1 cellular context compared by ENCODE assay signal in the genomic region with DNA sequence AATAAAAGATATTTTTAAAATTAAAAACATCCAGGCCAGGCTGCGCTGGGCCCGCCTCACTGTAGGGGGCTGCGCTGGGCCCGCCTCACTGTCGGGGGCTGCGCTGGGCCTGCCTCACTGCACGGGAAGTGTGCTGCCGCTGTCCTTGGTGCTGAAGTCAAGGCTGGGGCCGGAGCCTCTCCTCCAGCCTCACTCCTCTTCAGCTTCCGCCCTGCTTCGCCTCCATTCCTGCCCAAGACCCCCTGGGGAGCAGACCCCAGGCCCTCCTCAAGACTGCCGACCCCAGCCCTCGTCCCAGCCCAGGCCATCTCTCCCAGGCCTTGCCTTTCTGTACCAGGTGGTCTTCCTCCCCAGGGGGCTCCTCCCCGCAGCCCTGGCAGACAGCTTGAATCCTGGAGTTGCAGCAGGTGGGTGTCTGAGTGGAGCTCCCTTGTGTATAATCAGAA.
TF ChIP-seq lines count a peak whose summit lies in the region.

No MANE protein-coding gene starts in this region.

TF ChIP-seq in HepG2, 621 proteins besides CTCF, POLR2A, EP300 and RAD21 (continued from another document and continues in another):
- TF ChIP-seq, protein P1, sequence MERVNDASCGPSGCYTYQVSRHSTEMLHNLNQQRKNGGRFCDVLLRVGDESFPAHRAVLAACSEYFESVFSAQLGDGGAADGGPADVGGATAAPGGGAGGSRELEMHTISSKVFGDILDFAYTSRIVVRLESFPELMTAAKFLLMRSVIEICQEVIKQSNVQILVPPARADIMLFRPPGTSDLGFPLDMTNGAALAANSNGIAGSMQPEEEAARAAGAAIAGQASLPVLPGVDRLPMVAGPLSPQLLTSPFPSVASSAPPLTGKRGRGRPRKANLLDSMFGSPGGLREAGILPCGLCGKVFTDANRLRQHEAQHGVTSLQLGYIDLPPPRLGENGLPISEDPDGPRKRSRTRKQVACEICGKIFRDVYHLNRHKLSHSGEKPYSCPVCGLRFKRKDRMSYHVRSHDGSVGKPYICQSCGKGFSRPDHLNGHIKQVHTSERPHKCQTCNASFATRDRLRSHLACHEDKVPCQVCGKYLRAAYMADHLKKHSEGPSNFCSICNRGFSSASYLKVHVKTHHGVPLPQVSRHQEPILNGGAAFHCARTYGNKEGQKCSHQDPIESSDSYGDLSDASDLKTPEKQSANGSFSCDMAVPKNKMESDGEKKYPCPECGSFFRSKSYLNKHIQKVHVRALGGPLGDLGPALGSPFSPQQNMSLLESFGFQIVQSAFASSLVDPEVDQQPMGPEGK (CRISPR knock-in tag; IDR thresholded peaks at IDR 0.05) = peak; percentile 72
- 0 out of 2 replicates have a peak, but pooled peaks have one; percentile 71 for TF ChIP-seq FLYWCH1 (CRISPR knock-in tag; IDR thresholded peaks at IDR 0.05)
- TF ChIP-seq ZFP41 (CRISPR knock-in tag; IDR thresholded peaks at IDR 0.05; ENCODE audit: borderline replicate concordance) = peak; percentile 84; the same call in 1 of the 2 replicates
- TF ChIP-seq MYC (CRISPR knock-in tag; IDR thresholded peaks at IDR 0.05; ENCODE audit: borderline replicate concordance) = peak; percentile 67
- peak; percentile 96 for TF ChIP-seq ZNF138 (CRISPR knock-in tag; IDR thresholded peaks at IDR 0.05; ENCODE audit: low read depth)
- TF ChIP-seq, protein P2, sequence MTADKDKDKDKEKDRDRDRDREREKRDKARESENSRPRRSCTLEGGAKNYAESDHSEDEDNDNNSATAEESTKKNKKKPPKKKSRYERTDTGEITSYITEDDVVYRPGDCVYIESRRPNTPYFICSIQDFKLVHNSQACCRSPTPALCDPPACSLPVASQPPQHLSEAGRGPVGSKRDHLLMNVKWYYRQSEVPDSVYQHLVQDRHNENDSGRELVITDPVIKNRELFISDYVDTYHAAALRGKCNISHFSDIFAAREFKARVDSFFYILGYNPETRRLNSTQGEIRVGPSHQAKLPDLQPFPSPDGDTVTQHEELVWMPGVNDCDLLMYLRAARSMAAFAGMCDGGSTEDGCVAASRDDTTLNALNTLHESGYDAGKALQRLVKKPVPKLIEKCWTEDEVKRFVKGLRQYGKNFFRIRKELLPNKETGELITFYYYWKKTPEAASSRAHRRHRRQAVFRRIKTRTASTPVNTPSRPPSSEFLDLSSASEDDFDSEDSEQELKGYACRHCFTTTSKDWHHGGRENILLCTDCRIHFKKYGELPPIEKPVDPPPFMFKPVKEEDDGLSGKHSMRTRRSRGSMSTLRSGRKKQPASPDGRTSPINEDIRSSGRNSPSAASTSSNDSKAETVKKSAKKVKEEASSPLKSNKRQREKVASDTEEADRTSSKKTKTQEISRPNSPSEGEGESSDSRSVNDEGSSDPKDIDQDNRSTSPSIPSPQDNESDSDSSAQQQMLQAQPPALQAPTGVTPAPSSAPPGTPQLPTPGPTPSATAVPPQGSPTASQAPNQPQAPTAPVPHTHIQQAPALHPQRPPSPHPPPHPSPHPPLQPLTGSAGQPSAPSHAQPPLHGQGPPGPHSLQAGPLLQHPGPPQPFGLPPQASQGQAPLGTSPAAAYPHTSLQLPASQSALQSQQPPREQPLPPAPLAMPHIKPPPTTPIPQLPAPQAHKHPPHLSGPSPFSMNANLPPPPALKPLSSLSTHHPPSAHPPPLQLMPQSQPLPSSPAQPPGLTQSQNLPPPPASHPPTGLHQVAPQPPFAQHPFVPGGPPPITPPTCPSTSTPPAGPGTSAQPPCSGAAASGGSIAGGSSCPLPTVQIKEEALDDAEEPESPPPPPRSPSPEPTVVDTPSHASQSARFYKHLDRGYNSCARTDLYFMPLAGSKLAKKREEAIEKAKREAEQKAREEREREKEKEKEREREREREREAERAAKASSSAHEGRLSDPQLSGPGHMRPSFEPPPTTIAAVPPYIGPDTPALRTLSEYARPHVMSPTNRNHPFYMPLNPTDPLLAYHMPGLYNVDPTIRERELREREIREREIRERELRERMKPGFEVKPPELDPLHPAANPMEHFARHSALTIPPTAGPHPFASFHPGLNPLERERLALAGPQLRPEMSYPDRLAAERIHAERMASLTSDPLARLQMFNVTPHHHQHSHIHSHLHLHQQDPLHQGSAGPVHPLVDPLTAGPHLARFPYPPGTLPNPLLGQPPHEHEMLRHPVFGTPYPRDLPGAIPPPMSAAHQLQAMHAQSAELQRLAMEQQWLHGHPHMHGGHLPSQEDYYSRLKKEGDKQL (CRISPR knock-in tag; IDR thresholded peaks at IDR 0.05; ENCODE audit: low read depth) = peak; percentile 31; the same call in 1 of the 2 replicates
- peak; percentile 84; the same call in 1 of the 2 replicates for TF ChIP-seq ARHGAP35 (CRISPR knock-in tag; IDR thresholded peaks at IDR 0.05; ENCODE audit: borderline replicate concordance)
- no peak for TF ChIP-seq SETDB1 (CRISPR knock-in tag; IDR thresholded peaks at IDR 0.05; ENCODE audit: borderline replicate concordance)
- TF ChIP-seq, protein P3, sequence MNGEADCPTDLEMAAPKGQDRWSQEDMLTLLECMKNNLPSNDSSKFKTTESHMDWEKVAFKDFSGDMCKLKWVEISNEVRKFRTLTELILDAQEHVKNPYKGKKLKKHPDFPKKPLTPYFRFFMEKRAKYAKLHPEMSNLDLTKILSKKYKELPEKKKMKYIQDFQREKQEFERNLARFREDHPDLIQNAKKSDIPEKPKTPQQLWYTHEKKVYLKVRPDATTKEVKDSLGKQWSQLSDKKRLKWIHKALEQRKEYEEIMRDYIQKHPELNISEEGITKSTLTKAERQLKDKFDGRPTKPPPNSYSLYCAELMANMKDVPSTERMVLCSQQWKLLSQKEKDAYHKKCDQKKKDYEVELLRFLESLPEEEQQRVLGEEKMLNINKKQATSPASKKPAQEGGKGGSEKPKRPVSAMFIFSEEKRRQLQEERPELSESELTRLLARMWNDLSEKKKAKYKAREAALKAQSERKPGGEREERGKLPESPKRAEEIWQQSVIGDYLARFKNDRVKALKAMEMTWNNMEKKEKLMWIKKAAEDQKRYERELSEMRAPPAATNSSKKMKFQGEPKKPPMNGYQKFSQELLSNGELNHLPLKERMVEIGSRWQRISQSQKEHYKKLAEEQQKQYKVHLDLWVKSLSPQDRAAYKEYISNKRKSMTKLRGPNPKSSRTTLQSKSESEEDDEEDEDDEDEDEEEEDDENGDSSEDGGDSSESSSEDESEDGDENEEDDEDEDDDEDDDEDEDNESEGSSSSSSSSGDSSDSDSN (CRISPR knock-in tag; IDR thresholded peaks at IDR 0.05) = 0 out of 2 replicates have a peak, but pooled peaks have one; percentile 43
- no peak for TF ChIP-seq HHEX (CRISPR knock-in tag; IDR thresholded peaks at IDR 0.05)
- peak; percentile 69 for TF ChIP-seq SAP130 (CRISPR knock-in tag; IDR thresholded peaks at IDR 0.05; ENCODE audit: low read depth)
- TF ChIP-seq NFKB2 (CRISPR knock-in tag; IDR thresholded peaks at IDR 0.05; ENCODE audit: borderline replicate concordance) = peak; percentile 94
- TF ChIP-seq ZNF260 (CRISPR knock-in tag; IDR thresholded peaks at IDR 0.05; ENCODE audit: borderline replicate concordance, low read depth) = no peak
- TF ChIP-seq NR2F1 (CRISPR knock-in tag; IDR thresholded peaks at IDR 0.05) = peak in 1 of 2 experiments; percentile 22; a peak in 1 of 4 replicates
- TF ChIP-seq NFE2L2 (IDR thresholded peaks at IDR 0.05; ENCODE audit: low read length) = no peak
- TF ChIP-seq TCF12 (IDR thresholded peaks at IDR 0.05) = no peak
- peak; percentile 40; the same call in 1 of the 2 replicates for TF ChIP-seq TCF12 (CRISPR knock-in tag; IDR thresholded peaks at IDR 0.05)
- TF ChIP-seq ATF7-NPFF (CRISPR knock-in tag; IDR thresholded peaks at IDR 0.05; ENCODE audit: low read depth) = peak; percentile 84; the same call in 1 of the 2 replicates
- TF ChIP-seq, protein P4, sequence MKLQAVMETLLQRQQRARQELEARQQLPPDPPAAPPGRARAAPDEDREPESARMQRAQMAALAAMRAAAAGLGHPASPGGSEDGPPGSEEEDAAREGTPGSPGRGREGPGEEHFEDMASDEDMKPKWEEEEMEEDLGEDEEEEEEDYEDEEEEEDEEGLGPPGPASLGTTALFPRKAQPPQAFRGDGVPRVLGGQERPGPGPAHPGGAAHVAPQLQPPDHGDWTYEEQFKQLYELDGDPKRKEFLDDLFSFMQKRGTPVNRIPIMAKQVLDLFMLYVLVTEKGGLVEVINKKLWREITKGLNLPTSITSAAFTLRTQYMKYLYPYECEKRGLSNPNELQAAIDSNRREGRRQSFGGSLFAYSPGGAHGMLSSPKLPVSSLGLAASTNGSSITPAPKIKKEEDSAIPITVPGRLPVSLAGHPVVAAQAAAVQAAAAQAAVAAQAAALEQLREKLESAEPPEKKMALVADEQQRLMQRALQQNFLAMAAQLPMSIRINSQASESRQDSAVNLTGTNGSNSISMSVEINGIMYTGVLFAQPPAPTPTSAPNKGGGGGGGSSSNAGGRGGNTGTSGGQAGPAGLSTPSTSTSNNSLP (IDR thresholded peaks at IDR 0.05; ENCODE audit: low read depth, low read length) = no peak
- TF ChIP-seq FOXJ3 (CRISPR knock-in tag; IDR thresholded peaks at IDR 0.05; ENCODE audit: borderline replicate concordance) = no peak
- 0 out of 2 replicates have a peak, but pooled peaks have one; percentile 39 for TF ChIP-seq ZBTB7A (CRISPR knock-in tag; IDR thresholded peaks at IDR 0.05)
- peak; percentile 73; the same call in 1 of the 2 replicates for TF ChIP-seq YEATS2 (CRISPR knock-in tag; IDR thresholded peaks at IDR 0.05; ENCODE audit: borderline replicate concordance)
- TF ChIP-seq SP4 (CRISPR knock-in tag; IDR thresholded peaks at IDR 0.05) = peak; percentile 50; the same call in 1 of the 2 replicates
- TF ChIP-seq, protein P5, sequence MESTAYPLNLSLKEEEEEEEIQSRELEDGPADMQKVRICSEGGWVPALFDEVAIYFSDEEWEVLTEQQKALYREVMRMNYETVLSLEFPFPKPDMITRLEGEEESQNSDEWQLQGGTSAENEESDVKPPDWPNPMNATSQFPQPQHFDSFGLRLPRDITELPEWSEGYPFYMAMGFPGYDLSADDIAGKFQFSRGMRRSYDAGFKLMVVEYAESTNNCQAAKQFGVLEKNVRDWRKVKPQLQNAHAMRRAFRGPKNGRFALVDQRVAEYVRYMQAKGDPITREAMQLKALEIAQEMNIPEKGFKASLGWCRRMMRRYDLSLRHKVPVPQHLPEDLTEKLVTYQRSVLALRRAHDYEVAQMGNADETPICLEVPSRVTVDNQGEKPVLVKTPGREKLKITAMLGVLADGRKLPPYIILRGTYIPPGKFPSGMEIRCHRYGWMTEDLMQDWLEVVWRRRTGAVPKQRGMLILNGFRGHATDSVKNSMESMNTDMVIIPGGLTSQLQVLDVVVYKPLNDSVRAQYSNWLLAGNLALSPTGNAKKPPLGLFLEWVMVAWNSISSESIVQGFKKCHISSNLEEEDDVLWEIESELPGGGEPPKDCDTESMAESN (CRISPR knock-in tag; conservative IDR thresholded peaks at IDR 0.05) = peak; percentile 81
- TF ChIP-seq, protein P6, sequence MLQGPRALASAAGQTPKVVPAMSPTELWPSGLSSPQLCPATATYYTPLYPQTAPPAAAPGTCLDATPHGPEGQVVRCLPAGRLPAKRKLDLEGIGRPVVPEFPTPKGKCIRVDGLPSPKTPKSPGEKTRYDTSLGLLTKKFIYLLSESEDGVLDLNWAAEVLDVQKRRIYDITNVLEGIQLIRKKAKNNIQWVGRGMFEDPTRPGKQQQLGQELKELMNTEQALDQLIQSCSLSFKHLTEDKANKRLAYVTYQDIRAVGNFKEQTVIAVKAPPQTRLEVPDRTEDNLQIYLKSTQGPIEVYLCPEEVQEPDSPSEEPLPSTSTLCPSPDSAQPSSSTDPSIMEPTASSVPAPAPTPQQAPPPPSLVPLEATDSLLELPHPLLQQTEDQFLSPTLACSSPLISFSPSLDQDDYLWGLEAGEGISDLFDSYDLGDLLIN (CRISPR knock-in tag; IDR thresholded peaks at IDR 0.05; ENCODE audit: borderline replicate concordance) = peak; percentile 77; the same call in 1 of the 2 replicates
- TF ChIP-seq ZNF879 (CRISPR knock-in tag; IDR thresholded peaks at IDR 0.05) = peak; percentile 59; the same call in 1 of the 2 replicates
- peak; percentile 40; the same call in 1 of the 2 replicates for TF ChIP-seq PITX1 (CRISPR knock-in tag; IDR thresholded peaks at IDR 0.05)
- TF ChIP-seq MLLT10 (CRISPR knock-in tag; IDR thresholded peaks at IDR 0.05) = no peak
- TF ChIP-seq, protein P7, sequence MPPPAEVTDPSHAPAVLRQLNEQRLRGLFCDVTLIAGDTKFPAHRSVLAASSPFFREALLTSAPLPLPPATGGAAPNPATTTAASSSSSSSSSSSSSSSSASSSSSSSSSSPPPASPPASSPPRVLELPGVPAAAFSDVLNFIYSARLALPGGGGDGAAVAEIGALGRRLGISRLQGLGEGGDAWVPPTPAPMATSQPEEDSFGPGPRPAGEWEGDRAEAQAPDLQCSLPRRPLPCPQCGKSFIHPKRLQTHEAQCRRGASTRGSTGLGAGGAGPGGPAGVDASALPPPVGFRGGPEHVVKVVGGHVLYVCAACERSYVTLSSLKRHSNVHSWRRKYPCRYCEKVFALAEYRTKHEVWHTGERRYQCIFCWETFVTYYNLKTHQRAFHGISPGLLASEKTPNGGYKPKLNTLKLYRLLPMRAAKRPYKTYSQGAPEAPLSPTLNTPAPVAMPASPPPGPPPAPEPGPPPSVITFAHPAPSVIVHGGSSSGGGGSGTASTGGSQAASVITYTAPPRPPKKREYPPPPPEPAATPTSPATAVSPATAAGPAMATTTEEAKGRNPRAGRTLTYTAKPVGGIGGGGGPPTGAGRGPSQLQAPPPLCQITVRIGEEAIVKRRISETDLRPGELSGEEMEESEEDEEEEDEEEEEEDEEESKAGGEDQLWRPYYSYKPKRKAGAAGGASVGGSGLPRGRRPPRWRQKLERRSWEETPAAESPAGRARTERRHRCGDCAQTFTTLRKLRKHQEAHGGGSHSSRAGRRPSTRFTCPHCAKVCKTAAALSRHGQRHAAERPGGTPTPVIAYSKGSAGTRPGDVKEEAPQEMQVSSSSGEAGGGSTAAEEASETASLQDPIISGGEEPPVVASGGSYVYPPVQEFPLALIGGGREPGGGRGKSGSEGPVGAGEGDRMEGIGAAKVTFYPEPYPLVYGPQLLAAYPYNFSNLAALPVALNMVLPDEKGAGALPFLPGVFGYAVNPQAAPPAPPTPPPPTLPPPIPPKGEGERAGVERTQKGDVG (CRISPR knock-in tag; IDR thresholded peaks at IDR 0.05; ENCODE audit: borderline replicate concordance) = 0 out of 2 replicates have a peak, but pooled peaks have one; percentile 47
- peak; percentile 71 for TF ChIP-seq HOXA3 (CRISPR knock-in tag; IDR thresholded peaks at IDR 0.05)
- peak; percentile 89; the same call in 1 of the 2 replicates for TF ChIP-seq ZNF749 (CRISPR knock-in tag; IDR thresholded peaks at IDR 0.05; ENCODE audit: borderline replicate concordance)
- no peak for TF ChIP-seq ZFP90 (CRISPR knock-in tag; IDR thresholded peaks at IDR 0.05; ENCODE audit: borderline replicate concordance)
- no peak for TF ChIP-seq SP2 (CRISPR knock-in tag; IDR thresholded peaks at IDR 0.05)
- TF ChIP-seq, protein P8, sequence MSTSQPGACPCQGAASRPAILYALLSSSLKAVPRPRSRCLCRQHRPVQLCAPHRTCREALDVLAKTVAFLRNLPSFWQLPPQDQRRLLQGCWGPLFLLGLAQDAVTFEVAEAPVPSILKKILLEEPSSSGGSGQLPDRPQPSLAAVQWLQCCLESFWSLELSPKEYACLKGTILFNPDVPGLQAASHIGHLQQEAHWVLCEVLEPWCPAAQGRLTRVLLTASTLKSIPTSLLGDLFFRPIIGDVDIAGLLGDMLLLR (CRISPR knock-in tag; IDR thresholded peaks at IDR 0.05) = peak; percentile 74; the same call in 1 of the 2 replicates
- TF ChIP-seq KLF12 (CRISPR knock-in tag; IDR thresholded peaks at IDR 0.05; ENCODE audit: borderline replicate concordance) = peak; percentile 93
- TF ChIP-seq CEBPG (CRISPR knock-in tag; IDR thresholded peaks at IDR 0.05) = peak; percentile 8; the same call in 1 of the 2 replicates
- 0 out of 2 replicates have a peak, but pooled peaks have one; percentile 73 for TF ChIP-seq KLF15 (CRISPR knock-in tag; IDR thresholded peaks at IDR 0.05; ENCODE audit: borderline replicate concordance)
- no peak for TF ChIP-seq KAT7 (CRISPR knock-in tag; IDR thresholded peaks at IDR 0.05; ENCODE audit: borderline replicate concordance)
- no peak for TF ChIP-seq ZNF501 (CRISPR knock-in tag; IDR thresholded peaks at IDR 0.05)
- peak; percentile 96 for TF ChIP-seq ZNF792 (CRISPR knock-in tag; IDR thresholded peaks at IDR 0.05)
- TF ChIP-seq GLI4 (CRISPR knock-in tag; IDR thresholded peaks at IDR 0.05; ENCODE audit: borderline replicate concordance) = peak; percentile 63; the same call in 1 of the 2 replicates
